In the genomic region with DNA sequence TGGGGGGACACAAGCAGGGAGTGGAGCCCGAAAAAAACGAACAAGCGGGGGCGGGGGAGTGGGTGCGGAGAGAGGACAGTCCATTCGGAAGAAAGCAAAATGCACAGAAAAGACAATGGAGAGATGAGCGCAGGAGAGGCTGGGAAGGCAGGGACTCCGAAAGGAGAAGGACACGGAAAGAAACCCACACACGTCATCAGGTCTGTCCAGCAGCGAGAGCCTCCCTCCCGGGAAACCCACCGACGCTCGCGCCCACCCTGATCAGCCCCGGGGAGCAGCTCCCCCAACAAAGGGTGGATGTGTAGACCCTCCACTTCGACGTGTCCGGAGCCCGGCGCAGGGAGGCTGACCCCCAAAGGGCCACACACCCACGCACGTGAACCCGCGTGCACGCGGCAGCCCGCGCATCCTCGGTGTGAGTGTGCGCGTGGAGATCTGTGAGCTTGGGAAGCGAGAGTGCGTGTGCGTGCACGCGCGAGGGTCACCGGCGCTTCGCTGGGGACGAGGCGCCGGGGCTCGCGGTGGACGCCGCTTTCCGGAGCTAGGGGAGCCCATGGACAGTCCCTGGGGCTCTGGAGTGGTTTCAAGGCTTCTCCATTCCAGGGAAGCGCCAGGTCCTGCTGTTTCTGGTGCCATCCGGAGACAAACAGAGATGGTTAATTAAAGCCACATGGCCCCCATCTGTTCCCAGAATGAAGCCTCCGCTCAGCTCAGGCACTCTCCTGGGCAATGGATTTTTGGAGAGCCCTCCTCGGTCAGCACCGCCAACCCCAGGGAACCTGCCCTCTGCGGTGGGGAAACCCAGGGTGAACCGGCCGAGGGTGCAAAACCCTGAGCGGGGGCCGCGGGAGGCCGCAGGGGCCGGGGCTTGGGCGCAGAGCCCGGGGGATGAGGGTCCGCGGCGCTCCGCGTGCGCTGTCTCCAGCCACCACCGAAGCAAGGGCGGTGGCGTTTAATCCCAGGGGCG, we compare ENCODE assay signal across 8 cellular contexts. TPM values are rescaled to one million over a fixed set of nuclear protein-coding genes. Genes with fewer than 3 reads are reported as not detected.
DNase-seq lines count a peak whose midpoint lies in the region; TF ChIP-seq lines count a peak whose summit lies in the region.

No MANE protein-coding gene starts in this region.

- H3K27me3 ChIP-seq in MG63 (no peaks in the 10 kb centered on the region), breast epithelium (peaks cover 0 to 19% of the 10 kb centered on the region in 2 donors), kidney epithelial cell (ENCODE audit: control insufficient read depth, insufficient read depth, low read length) (no peaks in the 10 kb centered on the region), subcutaneous abdominal adipose tissue (ENCODE audit: control insufficient read depth in 5 of 5, insufficient read depth in 4 of 5, low read length in 5 of 5) (peaks cover 0 to 2% (median 0%) of the 10 kb centered on the region in 5 donors)

- no peaks in the 10 kb centered on the region for H3K9me3 ChIP-seq in MG63
- no peaks in the 10 kb centered on the region for H3K9me3 ChIP-seq in breast epithelium
- no peaks in the 10 kb centered on the region for H3K9me3 ChIP-seq in subcutaneous abdominal adipose tissue (ENCODE audit: control insufficient read depth in 5 of 5, low read length in 5 of 5)

- peak; percentile 66 for DNase-seq in DMS 273 treated with DMSO at 0.1 percent for 48 hours (lab: John Stamatoyannopoulos, UW)
- peak; percentile 16 for DNase-seq in MG63
- no peak for DNase-seq in breast epithelium (ENCODE audit: low spot score in 2 of 2)
- no peak for DNase-seq in kidney epithelial cell (ENCODE audit: low read depth)
- DNase-seq in inferior parietal cortex (ENCODE audit: extremely low spot score) = no peak
- no peak for DNase-seq in effector CD4-positive, alpha-beta T cell
- no peak for DNase-seq in LoVo (ENCODE audit: low spot score)

- peak overlapping the region; percentile 68 for H3K4me3 ChIP-seq in MG63
- peak overlapping the region; percentile 54 to 82 (median 68) for H3K4me3 ChIP-seq in breast epithelium
- peak overlapping the region; percentile 90 for H3K4me3 ChIP-seq in kidney epithelial cell (ENCODE audit: low read depth, low read length)
- H3K4me3 ChIP-seq in subcutaneous abdominal adipose tissue (ENCODE audit: low read depth in 1 of 5, low read length in 5 of 5) = peak overlapping the region; percentile 73 to 94 (median 84)

- H3K27ac ChIP-seq in breast epithelium = peak overlapping the region; percentile 57 to 82
- H3K27ac ChIP-seq in subcutaneous abdominal adipose tissue (ENCODE audit: low read depth, low read length) = peak overlapping the region; percentile 84

- TF ChIP-seq CTCF in breast epithelium (IDR thresholded peaks at IDR 0.05) = no peak
- no peak for TF ChIP-seq CTCF in kidney epithelial cell (IDR thresholded peaks at IDR 0.05; ENCODE audit: insufficient read depth, low read length, poor library complexity, severe bottlenecking)

- peak overlapping the region in 4 of 5 donors; percentile 60 to 79 (median 68) for H3K9ac ChIP-seq in subcutaneous abdominal adipose tissue (ENCODE audit: low read length in 5 of 5)

- 0 out of 2 replicates have a peak, but pooled peaks cover 2% of the 10 kb centered on the region for H3K36me3 ChIP-seq in MG63
- no peaks in the 10 kb centered on the region for H3K36me3 ChIP-seq in breast epithelium
- H3K36me3 ChIP-seq in kidney epithelial cell (ENCODE audit: control insufficient read depth, insufficient read depth, low read length) = peaks cover 2% of the 10 kb centered on the region
- peaks cover 0 to 8% (median 0%) of the 10 kb centered on the region in 5 donors for H3K36me3 ChIP-seq in subcutaneous abdominal adipose tissue (ENCODE audit: control insufficient read depth in 5 of 5, insufficient read depth in 5 of 5, low read length in 5 of 5)

- H3K4me1 ChIP-seq in breast epithelium = peaks cover 0 to 4% of the 10 kb centered on the region in 2 donors
- peaks cover 0 to 53% (median 41%) of the 10 kb centered on the region in 5 donors for H3K4me1 ChIP-seq in subcutaneous abdominal adipose tissue (ENCODE audit: control insufficient read depth in 5 of 5, insufficient read depth in 5 of 5, low read length in 5 of 5)

- intact Hi-C loops in breast epithelium (cut with DNase I; ENCODE audit: low total_unique reads) = no loop called here

- TF ChIP-seq POLR2A in breast epithelium (IDR thresholded peaks at IDR 0.05) = no peak

RNA-seq across cellular contexts. Expression of gene LAMB1, which starts 0.9 kb away (rescaled TPM):
- 18.9 and 22.7 TPM in 2 replicates for total RNA-seq in MG63 (2014; rRNA removed; shearing (Covaris generic); ENCODE audit: low replicate concordance)
- 100 to 1,000 TPM; 115 to 324 (median 300) TPM for total RNA-seq in breast epithelium
- total RNA-seq in kidney epithelial cell = 245 and 264 TPM in 2 replicates

Comparison
In these comparisons a context has a peak if more than half of its experiments do, and no peak if none do; other contexts are left out.
1. DNase-seq: peak in DMS 273 treated with DMSO at 0.1 percent for 48 hours (single experiment) and MG63 (single experiment); none in breast epithelium (0 of 2), kidney epithelial cell (single experiment), inferior parietal cortex (single experiment), effector CD4-positive, alpha-beta T cell (single experiment) and LoVo (single experiment).
2. Peak in every context shown above with its lines, with median percentiles within 50 percentile points of each other: H3K4me3 ChIP-seq.